ENCODE assay signal across 8 cellular contexts in the genomic region with DNA sequence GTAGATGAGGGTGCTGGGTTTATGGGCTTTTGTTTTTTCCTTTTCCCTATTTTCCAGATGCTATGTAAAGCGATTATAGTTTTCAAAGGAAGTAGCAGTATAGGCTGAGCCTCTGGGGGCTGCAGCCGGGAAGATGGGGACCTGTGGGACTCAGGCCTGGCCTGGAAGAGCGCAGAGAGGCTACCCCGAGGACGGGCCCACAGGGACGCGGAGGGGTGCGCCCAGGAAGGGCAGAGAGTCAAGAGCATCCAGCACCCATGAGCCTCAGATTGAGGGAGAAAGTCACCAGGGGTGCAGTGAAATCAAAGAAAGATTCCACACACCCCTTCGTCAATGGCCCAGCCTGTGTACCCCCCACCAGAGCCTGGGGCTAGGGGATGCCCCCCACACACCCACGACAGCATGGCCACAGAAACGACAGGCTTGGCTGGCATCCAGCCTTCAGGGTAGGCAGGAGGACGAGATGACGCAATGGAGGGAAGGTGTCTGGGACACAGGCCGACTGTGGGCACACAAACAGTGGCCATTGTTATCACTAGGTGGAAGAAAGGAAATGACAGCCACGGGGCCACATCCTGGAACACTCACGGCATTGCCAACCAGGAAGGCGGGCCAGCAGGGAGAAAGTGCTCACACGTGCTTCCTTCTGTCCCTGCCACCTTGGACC. TPM values are rescaled to one million over a fixed set of nuclear protein-coding genes. Genes with fewer than 3 reads are reported as not detected.
A peak's percentile ranks its signal among the peaks of the same experiment; 100 is the strongest.
DNase-seq lines count a peak whose midpoint lies in the region; ATAC-seq, FAIRE-seq and TF ChIP-seq lines count a peak whose summit lies in the region.

No MANE protein-coding gene starts in this region.

- POLR2A ChIA-PET in GM12878 (lab: Charles Lee): no interaction called here

- TF ChIP-seq EP300 in GM12878 (IDR thresholded peaks at IDR 0.05; ENCODE audit: borderline replicate concordance in 1 of 2, control insufficient read depth in 1 of 2, low read depth in 2 of 2, low read length in 2 of 2): no peak

- peaks cover 4% of the 10 kb centered on the region; the same call in 1 of the 2 replicates for H3K79me2 ChIP-seq in GM12878 (ENCODE audit: control insufficient read depth, insufficient read depth, low read length)

- TF ChIP-seq POLR2A in GM12878 (IDR thresholded peaks at IDR 0.05; ENCODE audit: low read depth, low read length): no peak
- no peak for TF ChIP-seq POLR2A in uterus (IDR thresholded peaks at IDR 0.05)

- peak; percentile 10 for DNase-seq in activated effector memory CD4-positive, alpha-beta T cell treated with Interleukin-2 at 50 U/mL for 16 hours
- DNase-seq in activated effector memory CD4-positive, alpha-beta T cell treated with anti-CD3 and anti-CD28 coated beads, Interleukin-2, amount 50 U/mL, for 16 hours: no peak
- DNase-seq in GM12878 (ENCODE audit: low read depth, low spot score): no peak
- DNase-seq in medulla oblongata (ENCODE audit: extremely low spot score): peak; percentile 70
- DNase-seq in uterus: peak; percentile 43 to 76
- no peak for DNase-seq in HPDE6-E6E7 (ENCODE audit: extremely low spot score)

- H2AFZ ChIP-seq in GM12878 (ENCODE audit: control insufficient read depth, low read depth, low read length): no peak overlapping the region

- no peaks in the 10 kb centered on the region for H3K27me3 ChIP-seq in GM12878 (replicated peaks in 1 of 2; ENCODE audit: control insufficient read depth in 2 of 2, insufficient read depth in 2 of 2, low read length in 1 of 2)
- H3K27me3 ChIP-seq in uterus: no peaks in the 10 kb centered on the region

- H3K4me1 ChIP-seq in GM12878 (ENCODE audit: control insufficient read depth, insufficient read depth, low read length) (peaks cover 22% of the 10 kb centered on the region), uterus (peaks cover 0 to under 1% of the 10 kb centered on the region in 2 donors)

- no peak overlapping the region for H3K9ac ChIP-seq in GM12878 (ENCODE audit: control insufficient read depth, insufficient read depth, low read length)

- BruUV-seq in GM12878 (replicated peaks; lab: Mats Ljungman, UMichigan): no TSS peak

- H3K9me3 ChIP-seq in GM12878 (replicated peaks; ENCODE audit: control insufficient read depth, insufficient read depth, low read length) (no peaks in the 10 kb centered on the region), uterus (no peaks in the 10 kb centered on the region)

- in situ Hi-C loops in GM12878 (cut with MboI): no loop called here

- H3K27ac ChIP-seq in GM12878 (ENCODE audit: control insufficient read depth, insufficient read depth): no peak overlapping the region
- H3K27ac ChIP-seq in uterus: peak overlapping the region in 1 of 2 donors; percentile 50

- CTCF ChIA-PET in GM12878 (lab: Yijun Ruan, JAX): no interaction called here

- no peak overlapping the region for H3K4me2 ChIP-seq in GM12878 (ENCODE audit: control insufficient read depth, insufficient read depth)

- TF ChIP-seq RAD21 in GM12878 (IDR thresholded peaks at IDR 0.05; ENCODE audit: insufficient read depth, low read depth, low read length): no peak

- SMC1A ChIA-PET in GM12878 (lab: Charles Lee; ENCODE audit: uncharacterized antibody, unreplicated experiment): no interaction called here

- RAD21 ChIA-PET in GM12878 (lab: Charles Lee; ENCODE audit: unreplicated experiment): no interaction called here

- WGBS in GM12878 (ENCODE audit: insufficient coverage, insufficient replicate concordance, low lambda C conversion rate, missing lambda C conversion rate): 57% methylated on average over 16 of the region's 18 CpGs

- H4K20me1 ChIP-seq in GM12878 (ENCODE audit: control insufficient read depth, insufficient read depth): no peaks in the 10 kb centered on the region

- H3K36me3 ChIP-seq in GM12878 (ENCODE audit: control insufficient read depth in 2 of 2, insufficient read depth in 2 of 2, low read length in 1 of 2): peaks cover 0 to 6% of the 10 kb centered on the region in 2 experiments; a peak in 2 of 4 replicates
- H3K36me3 ChIP-seq in uterus: no peaks in the 10 kb centered on the region

- H3K4me3 ChIP-seq in GM12878 (no peak overlapping the region), uterus (no peak overlapping the region)

- no peak for FAIRE-seq in GM12878 (lab: Jason Lieb, UNC)

- intact Hi-C loops in GM12878 (cut with micrococcal nuclease; ENCODE audit: unreplicated experiment) (no loop called here), uterus (cut with DNase I; ENCODE audit: low total_unique reads) (no loop called here)

- ATAC-seq in GM12878: no peak
- ATAC-seq in HG02970 (IDR thresholded peaks at IDR 0.05; ENCODE audit: low FRiP score, unreplicated experiment): no peak
- no peak for ATAC-seq in HG02571 (IDR thresholded peaks at IDR 0.05; ENCODE audit: unreplicated experiment)

- TF ChIP-seq CTCF in GM12878 (IDR thresholded peaks at IDR 0.05 in 2 of 3, conservative IDR thresholded peaks at IDR 0.05 in 1 of 3; ENCODE audit: control insufficient read depth in 2 of 3, extremely low read depth in 1 of 3, insufficient read depth in 1 of 3, low read depth in 3 of 3, low read length in 3 of 3): no peak
- TF ChIP-seq CTCF in uterus (IDR thresholded peaks at IDR 0.05): no peak

TF ChIP-seq in GM12878, 131 proteins besides CTCF, POLR2A, EP300 and RAD21:
- 0 out of 2 replicates have a peak, but pooled peaks have one; percentile 12 for TF ChIP-seq YY1 (IDR thresholded peaks at IDR 0.05; ENCODE audit: low read depth, low read length)
- no peak for TF ChIP-seq IKZF2 (IDR thresholded peaks at IDR 0.05)

RNA-seq across cellular contexts. Expression of a gene that starts 9.0 kb away (rescaled TPM):
- 187 and 240 TPM in 2 replicates for total RNA-seq in GM12878 (2013; cell fraction: nucleolus; rRNA removed)
- 17.3 and 20.3 TPM in 2 replicates for total RNA-seq in GM12878 (2014; rRNA removed)
- 11.7 and 13.5 TPM in 2 replicates for total RNA-seq in GM12878 (2014; rRNA removed; fragmentation: Illumina TruSeq; extraction: Trizol)
- 16.7 and 23.2 TPM in 2 replicates for total RNA-seq in GM12878 (2021)
- 14.0 TPM for polyA plus RNA-seq in GM12878 (2011; ENCODE audit: low read depth)
- 25.3 and 42.2 TPM in 2 replicates for polyA plus RNA-seq in GM12878 (2011; rRNA removed)
- 37.1 and 42.6 TPM in 2 replicates for polyA plus RNA-seq in GM12878 (2011; cell fraction: cytosol; rRNA removed)
- 377 and 471 TPM in 2 replicates for polyA plus RNA-seq in GM12878 (2011; cell fraction: nucleus; rRNA removed)
- polyA plus RNA-seq in GM12878 (2012): 37.9 and 41.3 TPM in 2 replicates
- polyA plus RNA-seq in GM12878 (2014; fragmentation: Illumina TruSeq; extraction: Trizol): 14.2 and 18.9 TPM in 2 replicates
- polyA plus RNA-seq in GM12878 (2014; fragmentation: Nextera tagmentation; extraction: Ambion mirVana): under 1 TPM; 0.15 to 0.27 TPM
- 28.1 and 30.7 TPM in 2 replicates for polyA plus RNA-seq in GM12878 (2014; rRNA removed)
- 10 to 100 TPM; 10.0 to 12.6 TPM for polyA plus RNA-seq in GM12878 (2016; fragmentation: Nextera tagmentation; extraction: Ambion mirVana)
- 69.2 and 114 TPM in 2 replicates for polyA minus RNA-seq in GM12878 (2011; rRNA and poly(A)+ RNA removed)
- polyA minus RNA-seq in GM12878 (2011; cell fraction: cytosol; rRNA and poly(A)+ RNA removed): 15.9 and 17.0 TPM in 2 replicates
- 122 and 142 TPM in 2 replicates for polyA minus RNA-seq in GM12878 (2011; cell fraction: nucleus; rRNA and poly(A)+ RNA removed)
- 10 to 100 TPM in 3 of 4 donors, 1 to 10 TPM in 1; 8.7 to 50.9 (median 34.5) TPM for total RNA-seq in uterus

RNA-seq across cellular contexts. Expression of a gene that starts 29.2 kb away (rescaled TPM):
- total RNA-seq in GM12878 (2013; cell fraction: nucleolus; rRNA removed): 6.2 and 10.1 TPM in 2 replicates
- 1.0 and 1.1 TPM in 2 replicates for total RNA-seq in GM12878 (2014; rRNA removed)
- 0.54 and 0.88 TPM in 2 replicates for total RNA-seq in GM12878 (2014; rRNA removed; fragmentation: Illumina TruSeq; extraction: Trizol)
- total RNA-seq in GM12878 (2021): 0.87 and 1.4 TPM in 2 replicates
- polyA plus RNA-seq in GM12878 (2011; ENCODE audit: low read depth): 0.91 TPM
- polyA plus RNA-seq in GM12878 (2011; rRNA removed): 1.9 and 2.3 TPM in 2 replicates
- 2.7 and 3.2 TPM in 2 replicates for polyA plus RNA-seq in GM12878 (2011; cell fraction: cytosol; rRNA removed)
- polyA plus RNA-seq in GM12878 (2011; cell fraction: nucleus; rRNA removed): 1.8 TPM in 2 replicates
- 2.4 and 4.9 TPM in 2 replicates for polyA plus RNA-seq in GM12878 (2012)
- polyA plus RNA-seq in GM12878 (2014; fragmentation: Illumina TruSeq; extraction: Trizol): 0.57 and 0.81 TPM in 2 replicates
- under 1 TPM in 1 of 2 experiments, not detected in 1; 0.22 TPM for polyA plus RNA-seq in GM12878 (2014; fragmentation: Nextera tagmentation; extraction: Ambion mirVana)
- 1.0 and 1.3 TPM in 2 replicates for polyA plus RNA-seq in GM12878 (2014; rRNA removed)
- polyA plus RNA-seq in GM12878 (2016; fragmentation: Nextera tagmentation; extraction: Ambion mirVana): under 1 TPM; 0.32 to 0.78 TPM
- 0.80 and 1.8 TPM in 2 replicates for polyA minus RNA-seq in GM12878 (2011; rRNA and poly(A)+ RNA removed)
- 0.62 and 2.9 TPM in 2 replicates for polyA minus RNA-seq in GM12878 (2011; cell fraction: cytosol; rRNA and poly(A)+ RNA removed)
- 2.2 and 2.4 TPM in 2 replicates for polyA minus RNA-seq in GM12878 (2011; cell fraction: nucleus; rRNA and poly(A)+ RNA removed)
- total RNA-seq in uterus: 100 to 1,000 TPM in 1 of 4 donors, 10 to 100 TPM in 3; 10.1 to 180 (median 44.0) TPM

Comparison
In these comparisons a context has a peak if more than half of its experiments do, and no peak if none do; other contexts are left out.
1. DNase-seq: peak in activated effector memory CD4-positive, alpha-beta T cell treated with Interleukin-2 at 50 U/mL for 16 hours (single experiment), medulla oblongata (single experiment) and uterus (2 of 2); none in activated effector memory CD4-positive, alpha-beta T cell treated with anti-CD3 and anti-CD28 coated beads, Interleukin-2, amount 50 U/mL, for 16 hours (single experiment), GM12878 (single experiment) and HPDE6-E6E7 (single experiment).